Comparison of ENCODE assay signal across 18 cellular contexts in genomic region chr10:130578532-130579289, GRCh38.
DNase-seq lines count a peak whose midpoint lies in the region; FAIRE-seq and TF ChIP-seq lines count a peak whose summit lies in the region.
"Had no signal": no experiment of that assay in that cellular context is flagged by ENCODE, and none has a peak within 500 bp of the region (broad histone marks: within the 10 kb centered on the region; RNA-seq: fewer than 3 reads in every experiment).

No MANE protein-coding gene starts in this region.

- 85 to 87% methylated on average over 10 to 11 of the region's 11 CpGs for WGBS in esophagus squamous epithelium, 2 donors

- intact Hi-C loops in kidney (cut with DNase I) = no loop called here
- intact Hi-C loops in vagina (cut with DNase I) = no loop called here
- intact Hi-C loops in esophagus squamous epithelium (cut with DNase I) = no loop called here

- no peak for FAIRE-seq in kidney (lab: Jason Lieb, UNC)
- FAIRE-seq: D721Med, GM12891, GM18507 had no signal

- no peaks in the 10 kb centered on the region for H3K9me3 ChIP-seq in kidney (ENCODE audit: control insufficient read depth in 1 of 2, low read length in 2 of 2)
- no peaks in the 10 kb centered on the region for H3K9me3 ChIP-seq in vagina
- no peaks in the 10 kb centered on the region for H3K9me3 ChIP-seq in esophagus squamous epithelium

- H3K27ac ChIP-seq in kidney (ENCODE audit: low read depth in 2 of 2, low read length in 2 of 2) (no peak overlapping the region), vagina (no peak overlapping the region), esophagus squamous epithelium (no peak overlapping the region)
- H3K27ac ChIP-seq: BLaER1 treated with 17β-estradiol and CSF1 and Interleukin-3, amounts not matched to agents 10 nM and 100 nM had no signal

- H3K36me3 ChIP-seq in kidney (ENCODE audit: control insufficient read depth in 1 of 2, insufficient read depth in 2 of 2, low read length in 2 of 2) (no peaks in the 10 kb centered on the region), vagina (no peaks in the 10 kb centered on the region), esophagus squamous epithelium (no peaks in the 10 kb centered on the region)
- H3K36me3 ChIP-seq: BLaER1 treated with 17β-estradiol and CSF1 and Interleukin-3, amounts not matched to agents 10 nM and 100 nM had no signal

- H3K9ac ChIP-seq in kidney (ENCODE audit: low read length in 2 of 2) = no peak overlapping the region
- H3K9ac ChIP-seq: BLaER1 treated with 17β-estradiol and CSF1 and Interleukin-3, amounts not matched to agents 10 nM and 100 nM had no signal

- H3K4me3 ChIP-seq in kidney (ENCODE audit: low read length in 2 of 2) (no peak overlapping the region), vagina (no peak overlapping the region), esophagus squamous epithelium (no peak overlapping the region)
- H3K4me3 ChIP-seq: BLaER1 treated with 17β-estradiol and CSF1 and Interleukin-3, amounts not matched to agents 10 nM and 100 nM; GM23338 had no signal

- H3K4me1 ChIP-seq in kidney (ENCODE audit: control insufficient read depth in 1 of 2, insufficient read depth in 1 of 2, low read depth in 1 of 2, low read length in 2 of 2) (no peaks in the 10 kb centered on the region), vagina (no peaks in the 10 kb centered on the region), esophagus squamous epithelium (no peaks in the 10 kb centered on the region)

- POLR2A ChIA-PET in HEK293T (lab: Yijun Ruan, JAX) = no interaction called here

- CTCF ChIA-PET in HEK293T (lab: Yijun Ruan, JAX) = no interaction called here

- peak; percentile 2 for DNase-seq in HEK293T (ENCODE audit: extremely low spot score)
- peak; percentile 25 for DNase-seq in kidney
- peak; percentile 54 to 70 for DNase-seq in vagina (ENCODE audit: extremely low spot score in 2 of 2)
- no peak for DNase-seq in NCI-H1930 (lab: John Stamatoyannopoulos, UW)
- DNase-seq in GDM1 (lab: John Stamatoyannopoulos, UW) = no peak
- DNase-seq in esophagus squamous epithelium (lab: John Stamatoyannopoulos, UW) = no peak
- DNase-seq: CD4-positive, alpha-beta T cell; CD8-positive, alpha-beta memory T cell; DMS 273 treated with DMSO at 0.1 percent for 48 hours; DMS79; EL; GF-D8; HFFc6 had no signal

- TF ChIP-seq CTCF in kidney (IDR thresholded peaks at IDR 0.05; ENCODE audit: borderline replicate concordance, extremely low read depth, insufficient read depth) = no peak
- no peak for TF ChIP-seq CTCF in vagina (IDR thresholded peaks at IDR 0.05)
- TF ChIP-seq CTCF in esophagus squamous epithelium (IDR thresholded peaks at IDR 0.05) = no peak

- TF ChIP-seq POLR2A in vagina (IDR thresholded peaks at IDR 0.05) (no peak), esophagus squamous epithelium (IDR thresholded peaks at IDR 0.05) (no peak)

- no peaks in the 10 kb centered on the region for H3K27me3 ChIP-seq in vagina
- H3K27me3 ChIP-seq in esophagus squamous epithelium = peaks cover 0 to 3% (median 0%) of the 10 kb centered on the region in 4 donors
- H3K27me3 ChIP-seq: BLaER1 treated with 17β-estradiol and CSF1 and Interleukin-3, amounts not matched to agents 10 nM and 100 nM had no signal

TF ChIP-seq in HEK293T, 16 proteins besides CTCF, POLR2A, EP300 and RAD21:
- TF ChIP-seq ZNF384 (IDR thresholded peaks at IDR 0.05) = no peak

Comparison
In these comparisons a context has a peak if more than half of its experiments do, and no peak if none do; other contexts are left out.
1. DNase-seq: peak in HEK293T (single experiment), kidney (single experiment) and vagina (2 of 2); none in NCI-H1930 (0 of 2), GDM1 (single experiment) and esophagus squamous epithelium (single experiment).